In genomic region chr3:100245932-100246331, GRCh38 we compare ENCODE assay signal across 20 cellular contexts. TPM values are rescaled to one million over a fixed set of nuclear protein-coding genes. Genes with fewer than 3 reads are reported as not detected.
DNase-seq lines count a peak whose midpoint lies in the region; TF ChIP-seq lines count a peak whose summit lies in the region.
"Had no signal": no experiment of that assay in that cellular context is flagged by ENCODE, and none has a peak within 500 bp of the region (broad histone marks: within the 10 kb centered on the region; RNA-seq: fewer than 3 reads in every experiment).

No MANE protein-coding gene starts in this region.

- intact Hi-C loops in activated naive CD4-positive, alpha-beta T cell treated with anti-CD3 and anti-CD28 coated beads for 36 hours (cut with micrococcal nuclease): no loop called here

- CTCF ChIA-PET in activated naive CD4-positive, alpha-beta T cell treated with anti-CD3 and anti-CD28 coated beads for 36 hours (lab: Charles Lee): interaction anchor here (0.6 kb wide), 1 partner anchor 38 kb away, joined by 3 read pairs; no protein-coding TSS in a partner anchor

- no peaks in the 10 kb centered on the region for H3K9me3 Mint-ChIP-seq in activated naive CD4-positive, alpha-beta T cell treated with anti-CD3 and anti-CD28 coated beads for 36 hours
- H3K9me3 Mint-ChIP-seq: activated naive CD4-positive, alpha-beta T cell treated with anti-CD3 and anti-CD28 coated beads, Interleukin-2, amount 50 U/mL, for 72 hours; central memory CD8-positive, alpha-beta T cell; natural killer cell treated with Interleukin-12 subunit alpha and Interleukin-12 subunit beta and Interleukin-15 and Interleukin-18, amount 100 ng/mL, for 72 hours had no signal

- no peaks in the 10 kb centered on the region for H3K36me3 Mint-ChIP-seq in activated naive CD4-positive, alpha-beta T cell treated with anti-CD3 and anti-CD28 coated beads for 36 hours (ENCODE audit: low read depth)
- H3K36me3 Mint-ChIP-seq: natural killer cell treated with Interleukin-12 subunit alpha and Interleukin-12 subunit beta and Interleukin-15 and Interleukin-18, amount 100 ng/mL, for 72 hours had no signal

- no peaks in the 10 kb centered on the region for H3K27me3 Mint-ChIP-seq in activated naive CD4-positive, alpha-beta T cell treated with anti-CD3 and anti-CD28 coated beads for 36 hours (ENCODE audit: low read depth)

- TF ChIP-seq CTCF in cardiac fibroblast (IDR thresholded peaks at IDR 0.05; ENCODE audit: low read depth, low read length) (no peak), WERI-Rb-1 (IDR thresholded peaks at IDR 0.05; ENCODE audit: low read depth, low read length) (no peak)

- no peaks in the 10 kb centered on the region for H3K9me3 ChIP-seq in MG63
- no peaks in the 10 kb centered on the region for H3K9me3 ChIP-seq in WERI-Rb-1 (ENCODE audit: severe bottlenecking)

- no peaks in the 10 kb centered on the region for H3K27me3 ChIP-seq in MG63
- H3K27me3 ChIP-seq in WERI-Rb-1 (ENCODE audit: insufficient read depth, low read depth, severe bottlenecking): no peaks in the 10 kb centered on the region

- H3K27ac Mint-ChIP-seq in activated naive CD4-positive, alpha-beta T cell treated with anti-CD3 and anti-CD28 coated beads for 36 hours: no peak overlapping the region
- H3K27ac Mint-ChIP-seq: natural killer cell treated with Interleukin-12 subunit alpha and Interleukin-12 subunit beta and Interleukin-15 and Interleukin-18, amount 100 ng/mL, for 72 hours had no signal

- DNase-seq in activated naive CD4-positive, alpha-beta T cell treated with anti-CD3 and anti-CD28 coated beads for 36 hours: peak; percentile 26
- no peak for DNase-seq in activated naive CD4-positive, alpha-beta T cell (lab: John Stamatoyannopoulos, UW)
- peak; percentile 52 for DNase-seq in MG63
- DNase-seq in cardiac fibroblast (ENCODE audit: low read depth in 2 of 2): peak; percentile 7 to 52
- peak; percentile 22 for DNase-seq in stimulated activated CD4-positive, alpha-beta T cell treated with anti-CD3 and anti-CD28 coated beads, Interleukin-4, amount 100 ng/mL, for 24 hours
- no peak for DNase-seq in NCI-H1694 treated with DMSO at 0.1 percent for 48 hours (lab: John Stamatoyannopoulos, UW)
- DNase-seq in WERI-Rb-1: no peak
- no peak for DNase-seq in HK-2 (ENCODE audit: unreplicated experiment)
- DNase-seq: DND-41; effector memory CD4-positive, alpha-beta T cell; hippocampal formation; mesendoderm; NCI-H187 treated with DMSO at 0.1 percent for 48 hours; NK-92 treated with Interleukin-12 subunit alpha and Interleukin-12 subunit beta, amount 100 ng/mL, for 24 hours; small intestine; stimulated activated naive CD4-positive, alpha-beta T cell; SW 1271 had no signal

- no peak overlapping the region for H3K27ac ChIP-seq in WERI-Rb-1

- peaks cover 11% of the 10 kb centered on the region for H3K4me1 Mint-ChIP-seq in activated naive CD4-positive, alpha-beta T cell treated with anti-CD3 and anti-CD28 coated beads for 36 hours (ENCODE audit: low read depth)
- H3K4me1 Mint-ChIP-seq: central memory CD8-positive, alpha-beta T cell had no signal

- H3K36me3 ChIP-seq in MG63 (no peaks in the 10 kb centered on the region), WERI-Rb-1 (no peaks in the 10 kb centered on the region)

- H3K4me3 Mint-ChIP-seq in activated naive CD4-positive, alpha-beta T cell treated with anti-CD3 and anti-CD28 coated beads for 36 hours: no peak overlapping the region
- H3K4me3 Mint-ChIP-seq: central memory CD8-positive, alpha-beta T cell; natural killer cell treated with Interleukin-12 subunit alpha and Interleukin-12 subunit beta and Interleukin-15 and Interleukin-18, amount 100 ng/mL, for 72 hours had no signal

- no peak overlapping the region for H3K4me3 ChIP-seq in MG63
- no peak overlapping the region for H3K4me3 ChIP-seq in cardiac fibroblast (replicated peaks in 1 of 2; ENCODE audit: low read depth in 2 of 2, low read length in 2 of 2)
- H3K4me3 ChIP-seq in WERI-Rb-1 (ENCODE audit: low read depth, low read length): no peak overlapping the region

RNA-seq across cellular contexts. Expression of gene TBC1D23, which starts 14.9 kb away (rescaled TPM):
- 10 to 100 TPM; 14.1 to 15.8 TPM for total RNA-seq in activated naive CD4-positive, alpha-beta T cell treated with anti-CD3 and anti-CD28 coated beads for 36 hours
- total RNA-seq in MG63 (2014; rRNA removed; shearing (Covaris generic); ENCODE audit: low replicate concordance): 39.4 and 167 TPM in 2 replicates

Comparison
In these comparisons a context has a peak if more than half of its experiments do, and no peak if none do; other contexts are left out.
1. DNase-seq: peak in activated naive CD4-positive, alpha-beta T cell treated with anti-CD3 and anti-CD28 coated beads for 36 hours (single experiment), MG63 (single experiment), cardiac fibroblast (2 of 2) and stimulated activated CD4-positive, alpha-beta T cell treated with anti-CD3 and anti-CD28 coated beads, Interleukin-4, amount 100 ng/mL, for 24 hours (single experiment); none in activated naive CD4-positive, alpha-beta T cell (0 of 4), NCI-H1694 treated with DMSO at 0.1 percent for 48 hours (single experiment), WERI-Rb-1 (single experiment) and HK-2 (single experiment).